In genomic region chr1:153968000-153968363, GRCh38 we compare ENCODE assay signal across 6 cellular contexts. TPM values are rescaled to one million over a fixed set of nuclear protein-coding genes. Genes with fewer than 3 reads are reported as not detected.
DNase-seq lines count a peak whose midpoint lies in the region; ATAC-seq and TF ChIP-seq lines count a peak whose summit lies in the region.

No MANE protein-coding gene starts in this region.

- H3K9me2 ChIP-seq in SU-DHL-6 (replicated peaks; ENCODE audit: insufficient read depth, low read length) = no peaks in the 10 kb centered on the region

- H3K4me2 ChIP-seq in DND-41 (ENCODE audit: insufficient read depth, low read length) = peak overlapping the region; percentile 93
- peak overlapping the region; percentile 77 for H3K4me2 ChIP-seq in SU-DHL-6 (ENCODE audit: low read depth, low read length, poor library complexity, severe bottlenecking)

- no peaks in the 10 kb centered on the region for H4K20me1 ChIP-seq in DND-41 (ENCODE audit: insufficient read depth, low read length)
- no peaks in the 10 kb centered on the region for H4K20me1 ChIP-seq in SU-DHL-6 (ENCODE audit: low read depth, low read length)

- H3K27ac ChIP-seq in DND-41 (ENCODE audit: low read length) (peak overlapping the region; percentile 92), SU-DHL-6 (ENCODE audit: low read depth, low read length) (peak overlapping the region; percentile 91), layer of hippocampus (ENCODE audit: low read depth, low read length) (peak overlapping the region; percentile 95)

- DNase-seq in DND-41 = no peak
- no peak for DNase-seq in NAMALWA (ENCODE audit: low spot score)
- DNase-seq in omental fat pad (ENCODE audit: low spot score) = no peak
- DNase-seq in occipital lobe (lab: John Stamatoyannopoulos, UW) = no peak

- H3K4me3 ChIP-seq in DND-41 (ENCODE audit: low read depth in 1 of 2, low read length in 2 of 2) (peak overlapping the region; percentile 65 to 81), SU-DHL-6 (ENCODE audit: insufficient read depth, low read length, poor library complexity, severe bottlenecking) (peak overlapping the region; percentile 64)

- ATAC-seq in DND-41 (ENCODE audit: insufficient read depth, low read depth) (no peak), omental fat pad (ENCODE audit: low FRiP score) (no peak)

- H3K79me2 ChIP-seq in DND-41 (ENCODE audit: insufficient read depth, low read length) (peaks cover 50% of the 10 kb centered on the region), SU-DHL-6 (ENCODE audit: insufficient read depth, low read length) (peaks cover 19% of the 10 kb centered on the region; the same call in 1 of the 2 replicates)

- no peaks in the 10 kb centered on the region for H3K9me3 ChIP-seq in DND-41 (ENCODE audit: insufficient read depth, low read length, severe bottlenecking)
- H3K9me3 ChIP-seq in SU-DHL-6 (ENCODE audit: insufficient read depth, low read length) = no peaks in the 10 kb centered on the region

- peaks cover 19% of the 10 kb centered on the region for H3F3A ChIP-seq in SU-DHL-6 (ENCODE audit: insufficient read depth)

- peaks cover 64% of the 10 kb centered on the region for H3K4me1 ChIP-seq in DND-41 (ENCODE audit: insufficient read depth, low read length)

- H3K27me3 ChIP-seq in DND-41 (ENCODE audit: insufficient read depth, low read length, poor library complexity) (no peaks in the 10 kb centered on the region), SU-DHL-6 (ENCODE audit: low read length) (no peaks in the 10 kb centered on the region), layer of hippocampus (ENCODE audit: control insufficient read depth, insufficient read depth, low read length) (no peaks in the 10 kb centered on the region)

- peak overlapping the region; percentile 69 for H3K9ac ChIP-seq in DND-41 (ENCODE audit: low read depth, low read length)
- peak overlapping the region; percentile 83 for H3K9ac ChIP-seq in SU-DHL-6 (ENCODE audit: low read length)

- no peaks in the 10 kb centered on the region; the same call in 1 of the 2 replicates for H3K36me3 ChIP-seq in DND-41 (ENCODE audit: insufficient read depth, low read length)
- no peaks in the 10 kb centered on the region for H3K36me3 ChIP-seq in SU-DHL-6 (ENCODE audit: low read length)

- TF ChIP-seq CTCF in DND-41 (IDR thresholded peaks at IDR 0.05; ENCODE audit: borderline replicate concordance, extremely low read depth, low read length, poor library complexity, severe bottlenecking) (no peak), SU-DHL-6 (IDR thresholded peaks at IDR 0.05; ENCODE audit: insufficient read depth, low read length, poor library complexity, severe bottlenecking) (no peak), omental fat pad (IDR thresholded peaks at IDR 0.05) (no peak)

- peak overlapping the region; percentile 85 for H2AFZ ChIP-seq in DND-41 (ENCODE audit: low read depth, low read length)
- peak overlapping the region; percentile 64 for H2AFZ ChIP-seq in SU-DHL-6 (ENCODE audit: low read depth, low read length, severe bottlenecking)

RNA-seq across cellular contexts. Expression of gene CREB3L4, which starts 0.3 kb away (rescaled TPM):
- total RNA-seq in omental fat pad = 10 to 100 TPM in 1 of 4 donors, 1 to 10 TPM in 3; 6.1 to 19.1 (median 8.5) TPM
- 7.2 TPM for total RNA-seq in occipital lobe

RNA-seq across cellular contexts. Expression of gene SLC39A1, which starts 4.6 kb away (rescaled TPM):
- 100 to 1,000 TPM in 3 of 4 donors, 10 to 100 TPM in 1; 80.5 to 125 (median 116) TPM for total RNA-seq in omental fat pad
- total RNA-seq in occipital lobe = 30.9 TPM

RNA-seq across cellular contexts. Expression of gene JTB, which starts 9.5 kb away (rescaled TPM):
- total RNA-seq in omental fat pad (100 to 1,000 TPM; 190 to 258 (median 208) TPM), occipital lobe (43.0 TPM)

RNA-seq across cellular contexts. Expression of gene CRTC2, which starts 9.6 kb away (rescaled TPM):
- 10 to 100 TPM; 11.9 to 17.7 (median 16.3) TPM for total RNA-seq in omental fat pad
- total RNA-seq in occipital lobe = 2.8 TPM

RNA-seq across cellular contexts. Expression of gene RAB13, which starts 18.2 kb away (rescaled TPM):
- total RNA-seq in omental fat pad = 10 to 100 TPM; 62.7 to 87.5 (median 78.3) TPM
- total RNA-seq in occipital lobe = 7.0 TPM
